Comparison of ENCODE assay signal across 1 cellular context in the genomic region with DNA sequence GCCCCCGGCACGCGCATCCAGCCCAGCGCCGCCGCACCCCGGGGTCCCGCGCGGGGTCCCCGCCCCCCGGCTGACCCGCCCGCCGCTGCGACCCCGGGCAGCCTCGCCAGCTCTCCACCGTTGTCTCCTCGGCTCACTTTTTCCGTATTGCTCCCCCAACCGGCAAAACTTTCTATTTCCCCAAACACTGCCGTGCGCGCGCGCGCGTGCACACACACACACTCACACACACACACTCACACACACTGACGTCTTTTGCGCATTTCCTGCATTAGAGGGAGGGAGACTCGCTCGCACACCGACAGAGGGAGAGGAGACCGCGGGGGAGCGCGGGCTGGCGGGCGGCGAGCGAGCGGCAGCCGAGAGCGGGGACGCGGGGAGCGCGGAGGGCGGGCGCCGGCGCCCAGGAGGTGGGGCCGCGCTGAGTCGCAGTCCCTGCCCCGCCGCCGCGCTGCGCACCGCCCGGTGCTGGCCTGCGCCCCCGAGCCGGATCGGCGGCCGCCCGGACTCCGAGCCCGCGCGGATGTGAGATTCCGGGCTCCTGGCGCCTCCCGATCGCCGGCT.
A peak's percentile ranks its signal among the peaks of the same experiment; 100 is the strongest.
TF ChIP-seq lines count a peak whose summit lies in the region.

No MANE protein-coding gene starts in this region.

TF ChIP-seq in IMR-90, 13 proteins besides CTCF, POLR2A, EP300 and RAD21:
- TF ChIP-seq MAZ (IDR thresholded peaks at IDR 0.05; ENCODE audit: borderline replicate concordance, low read depth, low read length): peak; percentile 90
- TF ChIP-seq, protein P1, sequence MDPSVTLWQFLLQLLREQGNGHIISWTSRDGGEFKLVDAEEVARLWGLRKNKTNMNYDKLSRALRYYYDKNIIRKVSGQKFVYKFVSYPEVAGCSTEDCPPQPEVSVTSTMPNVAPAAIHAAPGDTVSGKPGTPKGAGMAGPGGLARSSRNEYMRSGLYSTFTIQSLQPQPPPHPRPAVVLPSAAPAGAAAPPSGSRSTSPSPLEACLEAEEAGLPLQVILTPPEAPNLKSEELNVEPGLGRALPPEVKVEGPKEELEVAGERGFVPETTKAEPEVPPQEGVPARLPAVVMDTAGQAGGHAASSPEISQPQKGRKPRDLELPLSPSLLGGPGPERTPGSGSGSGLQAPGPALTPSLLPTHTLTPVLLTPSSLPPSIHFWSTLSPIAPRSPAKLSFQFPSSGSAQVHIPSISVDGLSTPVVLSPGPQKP (IDR thresholded peaks at IDR 0.05; ENCODE audit: borderline replicate concordance, low read depth, low read length): no peak
- no peak for TF ChIP-seq CHD1 (IDR thresholded peaks at IDR 0.05; ENCODE audit: low read depth, low read length)
- peak; percentile 82; the same call in 1 of the 2 replicates for TF ChIP-seq BHLHE40 (IDR thresholded peaks at IDR 0.05; ENCODE audit: low read depth, low read length)
- 0 out of 2 replicates have a peak, but pooled peaks have one; percentile 34 for TF ChIP-seq FOS (IDR thresholded peaks at IDR 0.05; ENCODE audit: low read depth, low read length)
- TF ChIP-seq NFE2L2 (IDR thresholded peaks at IDR 0.05; ENCODE audit: low read depth, low read length): no peak
- TF ChIP-seq MXI1 (IDR thresholded peaks at IDR 0.05; ENCODE audit: borderline replicate concordance, low read depth, low read length): peak; percentile 58; the same call in 1 of the 2 replicates
- TF ChIP-seq, protein P2, sequence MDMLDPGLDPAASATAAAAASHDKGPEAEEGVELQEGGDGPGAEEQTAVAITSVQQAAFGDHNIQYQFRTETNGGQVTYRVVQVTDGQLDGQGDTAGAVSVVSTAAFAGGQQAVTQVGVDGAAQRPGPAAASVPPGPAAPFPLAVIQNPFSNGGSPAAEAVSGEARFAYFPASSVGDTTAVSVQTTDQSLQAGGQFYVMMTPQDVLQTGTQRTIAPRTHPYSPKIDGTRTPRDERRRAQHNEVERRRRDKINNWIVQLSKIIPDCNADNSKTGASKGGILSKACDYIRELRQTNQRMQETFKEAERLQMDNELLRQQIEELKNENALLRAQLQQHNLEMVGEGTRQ (IDR thresholded peaks at IDR 0.05; ENCODE audit: low read depth, low read length): 0 out of 2 replicates have a peak, but pooled peaks have one; percentile 6
- TF ChIP-seq RFX5 (IDR thresholded peaks at IDR 0.05; ENCODE audit: low read depth, low read length): no peak
- no peak for TF ChIP-seq MAFK (IDR thresholded peaks at IDR 0.05; ENCODE audit: low read depth, low read length)
- peak; percentile 51 for TF ChIP-seq SMC3 (IDR thresholded peaks at IDR 0.05; ENCODE audit: low read depth, low read length)
- TF ChIP-seq RCOR1 (IDR thresholded peaks at IDR 0.05; ENCODE audit: insufficient replicate concordance, low read length): peak; percentile 71
- TF ChIP-seq CEBPB (IDR thresholded peaks at IDR 0.05; ENCODE audit: low read depth, low read length): no peak
TF ChIP-seq in IMR-90: peak in this region for 7.
